Comparison of ENCODE assay signal across 8 cellular contexts in the genomic region with DNA sequence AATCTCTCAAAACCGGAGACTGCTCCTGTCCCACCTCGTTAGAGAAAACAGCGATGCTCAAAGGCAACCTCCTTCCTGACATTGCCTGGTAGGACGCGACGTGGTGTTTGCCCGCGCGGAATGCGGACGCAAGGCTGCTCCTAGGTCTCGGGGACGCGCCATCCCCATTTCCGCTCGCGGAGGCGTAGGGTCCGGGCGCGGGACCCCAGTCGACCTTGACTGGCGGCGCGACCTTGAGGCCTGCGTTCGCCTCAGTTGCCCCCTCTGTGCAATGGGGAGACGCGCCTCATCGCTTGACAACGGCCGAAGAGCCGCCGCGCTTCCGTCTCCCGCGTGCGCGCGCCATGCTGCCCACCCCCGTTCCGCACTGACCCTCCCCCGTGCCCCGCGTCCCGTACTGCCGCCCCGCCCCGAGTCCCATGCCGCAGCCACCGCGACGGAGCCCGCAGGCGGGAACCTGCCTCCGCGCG. TPM values are rescaled to one million over a fixed set of nuclear protein-coding genes. Genes with fewer than 3 reads are reported as not detected.
A peak's percentile ranks its signal among the peaks of the same experiment; 100 is the strongest.
DNase-seq lines count a peak whose midpoint lies in the region; ATAC-seq and TF ChIP-seq lines count a peak whose summit lies in the region.

No MANE protein-coding gene starts in this region.

- ATAC-seq in GM21717 (IDR thresholded peaks at IDR 0.05; ENCODE audit: unreplicated experiment) (peak; percentile 31), T-helper 17 cell (peak; percentile 22)

- H3K9me3 Mint-ChIP-seq in nephron progenitor cell: no peaks in the 10 kb centered on the region

- DNase-seq in ELR (ENCODE audit: low read depth) (peak; percentile 71), LNCaP clone FGC (ENCODE audit: low read depth) (no peak), T-helper 17 cell (no peak), fibroblast of gingiva (ENCODE audit: low read depth) (peak; percentile 49), nephron progenitor cell (no peak), HPDE6-E6E7 (ENCODE audit: extremely low spot score) (no peak), middle frontal gyrus (ENCODE audit: extremely low spot score, low spot score) (no peak)

- H3K4me3 ChIP-seq in LNCaP clone FGC (ENCODE audit: low read depth, low read length): peak overlapping the region; percentile 95

- H3K27ac Mint-ChIP-seq in T-helper 17 cell: peak overlapping the region; percentile 97
- H3K27ac Mint-ChIP-seq in nephron progenitor cell: peak overlapping the region; percentile 96

- no peaks in the 10 kb centered on the region for H3K9me3 ChIP-seq in T-helper 17 cell (ENCODE audit: control insufficient read depth, low read length, poor library complexity, severe bottlenecking)

- H3K4me1 Mint-ChIP-seq in T-helper 17 cell (peaks cover 23% of the 10 kb centered on the region), nephron progenitor cell (peaks cover 23% of the 10 kb centered on the region)

- TF ChIP-seq CTCF in LNCaP clone FGC (IDR thresholded peaks at IDR 0.05; ENCODE audit: control insufficient read depth, extremely low read depth, insufficient read depth) (no peak), nephron progenitor cell (IDR thresholded peaks at IDR 0.05) (no peak)

- H3K4me3 Mint-ChIP-seq in T-helper 17 cell: peak overlapping the region; percentile 98
- peak overlapping the region; percentile 99 for H3K4me3 Mint-ChIP-seq in nephron progenitor cell

- H3K36me3 Mint-ChIP-seq in T-helper 17 cell (ENCODE audit: low read depth) (peaks cover 6% of the 10 kb centered on the region), nephron progenitor cell (ENCODE audit: low read depth) (peaks cover 32% of the 10 kb centered on the region)

- H3K27me3 Mint-ChIP-seq in T-helper 17 cell: no peaks in the 10 kb centered on the region
- no peaks in the 10 kb centered on the region for H3K27me3 Mint-ChIP-seq in nephron progenitor cell (ENCODE audit: low read depth, poor library complexity)

RNA-seq across cellular contexts. Expression of a gene that starts 0.4 kb away (rescaled TPM):
- 100 to 1,000 TPM; 691 to 692 TPM for total RNA-seq in T-helper 17 cell

RNA-seq across cellular contexts. Expression of a gene that starts 47.4 kb away (rescaled TPM):
- 100 to 1,000 TPM; 117 to 171 TPM for total RNA-seq in T-helper 17 cell

RNA-seq across cellular contexts. Expression of a gene that starts 51.8 kb away (rescaled TPM):
- total RNA-seq in T-helper 17 cell: 100 to 1,000 TPM; 173 to 185 TPM

Comparison
In these comparisons a context has a peak if more than half of its experiments do, and no peak if none do; other contexts are left out.
1. DNase-seq: peak in ELR (single experiment) and fibroblast of gingiva (single experiment); none in LNCaP clone FGC (single experiment), T-helper 17 cell (0 of 3), nephron progenitor cell (single experiment), HPDE6-E6E7 (single experiment) and middle frontal gyrus (single experiment).